8 cellular contexts compared by ENCODE assay signal in genomic region chr1:182391028-182391361, GRCh38. TPM values are rescaled to one million over a fixed set of nuclear protein-coding genes. Genes with fewer than 3 reads are reported as not detected.
DNase-seq lines count a peak whose midpoint lies in the region; ATAC-seq and TF ChIP-seq lines count a peak whose summit lies in the region.

No MANE protein-coding gene starts in this region.

- H3K36me3 ChIP-seq in GM23338 (ENCODE audit: insufficient read depth) (peaks cover 33% of the 10 kb centered on the region), SJSA1 (peaks cover 39% of the 10 kb centered on the region), esophagus muscularis mucosa (peaks cover 32 to 45% (median 39%) of the 10 kb centered on the region in 4 donors), osteoblast (ENCODE audit: insufficient read depth, low read length) (peaks cover 26% of the 10 kb centered on the region)

- peaks cover 50% of the 10 kb centered on the region for H3K36me3 Mint-ChIP-seq in GM23338 (ENCODE audit: low read depth)

- no peak overlapping the region for H2AFZ ChIP-seq in GM23338
- peak overlapping the region; percentile 80 for H2AFZ ChIP-seq in osteoblast (ENCODE audit: low read length)

- in situ Hi-C loops in ACHN (cut with HindIII; ENCODE audit: low pct_ligation_motif_present, low pct_unique_long_range_greater_than_20kb, low sequenced_read_pairs): no loop called here

- H3K27me3 ChIP-seq in GM23338 (ENCODE audit: insufficient read depth): no peaks in the 10 kb centered on the region
- H3K27me3 ChIP-seq in SJSA1 (replicated peaks): no peaks in the 10 kb centered on the region
- H3K27me3 ChIP-seq in esophagus muscularis mucosa: peaks cover 0 to 4% (median 0%) of the 10 kb centered on the region in 4 donors
- H3K27me3 ChIP-seq in osteoblast (ENCODE audit: insufficient read depth, low read length): no peaks in the 10 kb centered on the region

- peaks cover 27% of the 10 kb centered on the region for H3K4me1 ChIP-seq in GM23338 (ENCODE audit: insufficient read depth)
- peaks cover 11% of the 10 kb centered on the region; the same call in 1 of the 2 replicates for H3K4me1 ChIP-seq in SJSA1 (replicated peaks)
- peaks cover 42 to 56% (median 49%) of the 10 kb centered on the region in 4 donors for H3K4me1 ChIP-seq in esophagus muscularis mucosa
- no peaks in the 10 kb centered on the region for H3K4me1 ChIP-seq in osteoblast (ENCODE audit: insufficient read depth, low read length)

- H3K4me3 Mint-ChIP-seq in GM23338: peak overlapping the region; percentile 96

- H3K9me2 ChIP-seq in GM23338 (ENCODE audit: insufficient read depth): no peaks in the 10 kb centered on the region

- H3K79me2 ChIP-seq in GM23338 (replicated peaks; ENCODE audit: insufficient read depth) (peaks cover 67% of the 10 kb centered on the region), osteoblast (ENCODE audit: insufficient read depth, low read length) (peaks cover 34% of the 10 kb centered on the region)

- intact Hi-C loops in esophagus muscularis mucosa (cut with DNase I): loop anchor here (2.0 to 10.0 kb wide), 3 partner anchors 100 to 1244 kb away; partner anchors contain the start of gene ARPC5

- peaks cover 30% of the 10 kb centered on the region for H3K4me1 Mint-ChIP-seq in GM23338

- peaks cover 14% of the 10 kb centered on the region for H3K27me3 Mint-ChIP-seq in GM23338 (ENCODE audit: insufficient read depth, low read depth, poor library complexity)

- WGBS in esophagus muscularis mucosa: 0% methylated on average over 6 of the region's 35 CpGs

- H3K4me2 ChIP-seq in GM23338: peak overlapping the region; percentile 99
- peak overlapping the region; percentile 80 for H3K4me2 ChIP-seq in osteoblast (ENCODE audit: insufficient read depth, low read length)

- peaks cover 14% of the 10 kb centered on the region for H3F3A ChIP-seq in GM23338 (replicated peaks; ENCODE audit: low read depth)

- H3K9me3 ChIP-seq in SJSA1 (replicated peaks) (no peaks in the 10 kb centered on the region), esophagus muscularis mucosa (no peaks in the 10 kb centered on the region), osteoblast (ENCODE audit: low read depth, low read length) (no peaks in the 10 kb centered on the region)

- no peaks in the 10 kb centered on the region; the same call in 2 of the 3 replicates for H3K9me3 Mint-ChIP-seq in GM23338

- H3K4me3 ChIP-seq in GM23338 (peak overlapping the region; percentile 97), SJSA1 (peak overlapping the region; percentile 77), esophagus muscularis mucosa (peak overlapping the region; percentile 83 to 96 (median 96)), osteoblast (ENCODE audit: insufficient read depth, low read length) (peak overlapping the region; percentile 83)

- TF ChIP-seq EP300 in esophagus muscularis mucosa (IDR thresholded peaks at IDR 0.05): no peak

- DNase-seq in GM23338 (ENCODE audit: low spot score) (no peak), SJSA1 (ENCODE audit: low read depth in 1 of 2, low spot score in 2 of 2) (peak in 1 of 2 experiments; percentile 79), esophagus muscularis mucosa (ENCODE audit: extremely low spot score) (no peak), osteoblast (ENCODE audit: insufficient read length, low spot score, missing footprints) (no peak), HuH-7 (ENCODE audit: low spot score) (no peak), ACHN (no peak), activated gamma-delta T cell (lab: John Stamatoyannopoulos, UW) (no peak)

- H3K27ac ChIP-seq in GM23338 (ENCODE audit: low read depth) (peak overlapping the region; percentile 86; the same call in 1 of the 2 replicates), SJSA1 (peak overlapping the region; percentile 91), esophagus muscularis mucosa (replicated peaks in 1 of 4) (peak overlapping the region; percentile 97 to 99 (median 98)), osteoblast (ENCODE audit: low read depth, low read length) (peak overlapping the region; percentile 77)

- H4K20me1 ChIP-seq in GM23338 (replicated peaks; ENCODE audit: insufficient read depth) (peaks cover 47% of the 10 kb centered on the region), osteoblast (ENCODE audit: insufficient read depth, low read length) (peaks cover 29% of the 10 kb centered on the region)

- ATAC-seq in GM23338 (no peak; the same call in 1 of the 3 replicates), GM21737 (IDR thresholded peaks at IDR 0.05; ENCODE audit: unreplicated experiment) (no peak)

- H3K27ac Mint-ChIP-seq in GM23338: peak overlapping the region; percentile 97

- no peak for TF ChIP-seq CTCF in GM23338 (conservative IDR thresholded peaks at IDR 0.05; ENCODE audit: low read depth in 2 of 2)
- peak in 1 of 3 experiments; percentile 37 for TF ChIP-seq CTCF in esophagus muscularis mucosa (IDR thresholded peaks at IDR 0.05)
- no peak for TF ChIP-seq CTCF in osteoblast (IDR thresholded peaks at IDR 0.05; ENCODE audit: extremely low read depth, low read depth, low read length)

- no peak for TF ChIP-seq POLR2A in esophagus muscularis mucosa (IDR thresholded peaks at IDR 0.05; ENCODE audit: low read depth)

TF ChIP-seq in GM23338, 12 proteins besides CTCF, POLR2A, EP300 and RAD21 (continues in another document):
- TF ChIP-seq JUNB (IDR thresholded peaks at IDR 0.05; ENCODE audit: unreplicated experiment) (no peak), CREB1 (CRISPR knock-in tag; IDR thresholded peaks at IDR 0.05; ENCODE audit: low read depth) (no peak), ZNF331 (CRISPR knock-in tag; IDR thresholded peaks at IDR 0.05; ENCODE audit: low read depth) (no peak), STAT1 (IDR thresholded peaks at IDR 0.05; ENCODE audit: unreplicated experiment) (no peak), EZH2 (IDR thresholded peaks at IDR 0.05; ENCODE audit: low read depth, unreplicated experiment) (no peak), POLR2AphosphoS5 (IDR thresholded peaks at IDR 0.05; ENCODE audit: low read depth) (no peak), NANOG (IDR thresholded peaks at IDR 0.05; ENCODE audit: borderline replicate concordance) (no peak), ETS1 (IDR thresholded peaks at IDR 0.05) (no peak), ZNF114 (CRISPR knock-in tag; IDR thresholded peaks at IDR 0.05) (no peak)

RNA-seq across cellular contexts. Expression of gene GLUL, which starts 0.6 kb away (rescaled TPM):
- total RNA-seq in GM23338 (2014; rRNA removed; shearing (Covaris generic)): 356 and 359 TPM in 2 replicates
- 240 and 254 TPM in 2 replicates for polyA plus RNA-seq in GM23338 (2016; fragmentation: Nextera tagmentation; extraction: Ambion mirVana)
- total RNA-seq in SJSA1 (2014; rRNA removed; shearing (Covaris generic)): 150 and 181 TPM in 2 replicates
- total RNA-seq in esophagus muscularis mucosa: 1,000 to 10,000 TPM; 2,071 to 4,011 (median 3,051) TPM
- total RNA-seq in osteoblast: 219 and 259 TPM in 2 replicates

RNA-seq across cellular contexts. Expression of gene TEDDM1, which starts 9.5 kb away (rescaled TPM):
- total RNA-seq in GM23338 (2014; rRNA removed; shearing (Covaris generic)): not detected in 2 replicates
- polyA plus RNA-seq in GM23338 (2016; fragmentation: Nextera tagmentation; extraction: Ambion mirVana): not detected in 2 replicates
- total RNA-seq in SJSA1 (2014; rRNA removed; shearing (Covaris generic)): not detected in 2 replicates
- not detected for total RNA-seq in esophagus muscularis mucosa
- not detected in 2 replicates for total RNA-seq in osteoblast

RNA-seq across cellular contexts. Expression of gene RGSL1, which starts 59.0 kb away (rescaled TPM):
- total RNA-seq in GM23338 (2014; rRNA removed; shearing (Covaris generic)): not detected in 2 replicates
- polyA plus RNA-seq in GM23338 (2016; fragmentation: Nextera tagmentation; extraction: Ambion mirVana): not detected in 2 replicates
- total RNA-seq in SJSA1 (2014; rRNA removed; shearing (Covaris generic)): not detected in 2 replicates
- total RNA-seq in esophagus muscularis mucosa: not detected
- total RNA-seq in osteoblast: not detected in 2 replicates
